1 cellular context compared by ENCODE assay signal in genomic region chr9:137240321-137240840, GRCh38.
TF ChIP-seq lines count a peak whose summit lies in the region.

No MANE protein-coding gene starts in this region.

TF ChIP-seq in K562, 482 proteins besides CTCF, POLR2A, EP300 and RAD21 (continued from another document and continues in another):
- TF ChIP-seq ZBTB26 (CRISPR knock-in tag; IDR thresholded peaks at IDR 0.05) (no peak), ZNF253 (CRISPR knock-in tag; conservative IDR thresholded peaks at IDR 0.05) (no peak), STAT6 (CRISPR knock-in tag; IDR thresholded peaks at IDR 0.05) (no peak), MYBL2 (IDR thresholded peaks at IDR 0.05; ENCODE audit: low read depth) (no peak), MYBL2 (CRISPR knock-in tag; IDR thresholded peaks at IDR 0.05; ENCODE audit: borderline replicate concordance) (0 out of 2 replicates have a peak, but pooled peaks have one; percentile 30), ZNF75A (CRISPR knock-in tag; IDR thresholded peaks at IDR 0.05) (no peak), ESRRA (IDR thresholded peaks at IDR 0.05; ENCODE audit: borderline replicate concordance, low read depth) (peak; percentile 67; the same call in 1 of the 2 replicates), ZNF165 (CRISPR knock-in tag; IDR thresholded peaks at IDR 0.05; ENCODE audit: borderline replicate concordance) (no peak), MNT (conservative IDR thresholded peaks at IDR 0.05) (no peak), ZNF174 (CRISPR knock-in tag; IDR thresholded peaks at IDR 0.05) (no peak), ESRRB (CRISPR knock-in tag; IDR thresholded peaks at IDR 0.05; ENCODE audit: borderline replicate concordance) (no peak), SIN3B (IDR thresholded peaks at IDR 0.05; ENCODE audit: low read depth) (no peak), XRCC3 (IDR thresholded peaks at IDR 0.05) (no peak), UBTF (IDR thresholded peaks at IDR 0.05; ENCODE audit: borderline replicate concordance in 1 of 2, low read depth in 2 of 2, low read length in 2 of 2) (no peak), PHF8 (IDR thresholded peaks at IDR 0.05; ENCODE audit: borderline replicate concordance, low read length) (peak; percentile 73; the same call in 1 of the 2 replicates), ZNF212 (CRISPR knock-in tag; IDR thresholded peaks at IDR 0.05) (peak; percentile 77; the same call in 1 of the 2 replicates), ZNF398 (CRISPR knock-in tag; IDR thresholded peaks at IDR 0.05) (no peak), MLLT1 (IDR thresholded peaks at IDR 0.05) (no peak), NFE2L1 (tag; IDR thresholded peaks at IDR 0.05; ENCODE audit: borderline replicate concordance, low read depth) (no peak), PTRF (tag; IDR thresholded peaks at IDR 0.05) (no peak), ZNF3 (CRISPR knock-in tag; IDR thresholded peaks at IDR 0.05) (no peak), NEUROD1 (IDR thresholded peaks at IDR 0.05; ENCODE audit: borderline replicate concordance, low read depth, low read length, partially characterized antibody) (no peak), KLF16 (IDR thresholded peaks at IDR 0.05) (no peak), ZNF57 (CRISPR knock-in tag; IDR thresholded peaks at IDR 0.05) (0 out of 2 replicates have a peak, but pooled peaks have one; percentile 59), ILK (tag; IDR thresholded peaks at IDR 0.05; ENCODE audit: borderline replicate concordance, low read depth) (no peak), ZNF444 (CRISPR knock-in tag; IDR thresholded peaks at IDR 0.05) (no peak), BCOR (IDR thresholded peaks at IDR 0.05) (peak; percentile 71), FOXO4 (CRISPR knock-in tag; IDR thresholded peaks at IDR 0.05) (no peak), HNRNPH1 (optimal IDR thresholded peaks at IDR 0.05; ENCODE audit: low read depth, low read length) (no peak), MLX (CRISPR knock-in tag; conservative IDR thresholded peaks at IDR 0.05) (peak in 1 of 2 experiments; percentile 80; a peak in 1 of 4 replicates), TEAD1 (CRISPR knock-in tag; IDR thresholded peaks at IDR 0.05) (0 out of 4 replicates have a peak, but pooled peaks have one; percentile 66 to 74), RREB1 (CRISPR knock-in tag; IDR thresholded peaks at IDR 0.05) (peak; percentile 86; the same call in 1 of the 2 replicates), NKRF (IDR thresholded peaks at IDR 0.05; ENCODE audit: borderline replicate concordance) (peak; percentile 91), ZNF77 (CRISPR knock-in tag; IDR thresholded peaks at IDR 0.05) (no peak), ZNF76 (CRISPR knock-in tag; IDR thresholded peaks at IDR 0.05; ENCODE audit: borderline replicate concordance) (0 out of 2 replicates have a peak, but pooled peaks have one; percentile 80), POLR3G (IDR thresholded peaks at IDR 0.05; ENCODE audit: extremely low read depth, insufficient read length, insufficient replicate concordance) (no peak), MED1 (CRISPR knock-in tag; IDR thresholded peaks at IDR 0.05; ENCODE audit: borderline replicate concordance) (no peak), IFI16 (CRISPR knock-in tag; IDR thresholded peaks at IDR 0.05) (no peak)
